Comparison of ENCODE assay signal across 8 cellular contexts in the genomic region with DNA sequence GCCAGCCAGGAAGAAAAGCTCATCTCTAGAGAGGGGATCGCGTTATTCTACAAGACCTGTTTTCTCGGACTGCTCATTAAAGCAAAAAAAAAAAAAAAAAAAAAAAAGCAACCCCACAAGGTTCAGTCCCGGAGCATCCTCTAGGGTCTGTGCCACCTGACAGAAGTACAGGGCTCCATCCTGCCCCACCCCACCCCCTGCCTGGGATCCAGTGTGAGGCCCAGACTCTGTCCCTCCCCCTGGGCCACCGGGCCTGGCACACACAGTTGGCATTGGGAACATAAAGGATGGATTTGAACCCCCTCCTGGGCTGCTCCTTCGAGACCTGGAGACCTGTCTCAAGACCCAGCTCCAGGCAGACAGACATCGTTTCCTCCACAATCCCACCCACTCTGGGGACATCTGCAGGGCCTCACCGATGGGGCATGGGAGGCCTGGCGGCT. TPM values are rescaled to one million over a fixed set of nuclear protein-coding genes. Genes with fewer than 3 reads are reported as not detected.
DNase-seq lines count a peak whose midpoint lies in the region; ATAC-seq, FAIRE-seq and TF ChIP-seq lines count a peak whose summit lies in the region.

No MANE protein-coding gene starts in this region.

- TF ChIP-seq POLR2A in GM12878 (IDR thresholded peaks at IDR 0.05; ENCODE audit: low read depth, low read length) (no peak), right lobe of liver (IDR thresholded peaks at IDR 0.05) (no peak), transverse colon (IDR thresholded peaks at IDR 0.05) (no peak)

- no peaks in the 10 kb centered on the region for H3K27me3 Mint-ChIP-seq in IgD-negative memory B cell

- peak overlapping the region; percentile 74 for H3K4me3 ChIP-seq in GM12878
- peak overlapping the region; percentile 55 to 70 (median 59) for H3K4me3 ChIP-seq in right lobe of liver
- H3K4me3 ChIP-seq in transverse colon, result peak overlapping the region; percentile 66 to 81 (median 80)

- H2AFZ ChIP-seq in GM12878 (ENCODE audit: control insufficient read depth, low read depth, low read length), result no peak overlapping the region; the same call in none of the 2 replicates

- no peak for TF ChIP-seq RAD21 in GM12878 (IDR thresholded peaks at IDR 0.05; ENCODE audit: insufficient read depth, low read depth, low read length)

- SMC1A ChIA-PET in GM12878 (lab: Charles Lee; ENCODE audit: uncharacterized antibody, unreplicated experiment), result interaction anchor here (0.9 to 3.1 kb wide), 8 partner anchors 8 to 37 kb away, joined by 3 to 15 read pairs (median 4); a partner anchor contains a TSS

- H3K36me3 Mint-ChIP-seq in IgD-negative memory B cell, result peaks cover 12% of the 10 kb centered on the region

- H3K79me2 ChIP-seq in GM12878 (ENCODE audit: control insufficient read depth, insufficient read depth, low read length), result peaks cover 40% of the 10 kb centered on the region

- POLR2A ChIA-PET in GM12878 (lab: Charles Lee), result interaction anchor here (0.5 to 13.0 kb wide), 6 partner anchors 7 to 1885 kb away, joined by 3 to 210 read pairs (median 9); no protein-coding TSS in a partner anchor

- ATAC-seq in GM12878, result peak; percentile 33
- ATAC-seq in right lobe of liver, result peak in 2 of 4 donors; percentile 2 to 7
- ATAC-seq in HG03457 (IDR thresholded peaks at IDR 0.05; ENCODE audit: unreplicated experiment), result no peak
- no peak for ATAC-seq in HG03095 (IDR thresholded peaks at IDR 0.05; ENCODE audit: unreplicated experiment)

- RAD21 ChIA-PET in GM12878 (lab: Charles Lee; ENCODE audit: unreplicated experiment), result interaction anchor here (1.3 to 2.9 kb wide), 3 partner anchors 8 to 29 kb away, joined by 3 to 26 read pairs (median 13); no protein-coding TSS in a partner anchor

- H3K27me3 ChIP-seq in GM12878 (replicated peaks in 1 of 2; ENCODE audit: control insufficient read depth in 2 of 2, insufficient read depth in 2 of 2, low read length in 1 of 2) (no peaks in the 10 kb centered on the region), right lobe of liver (no peaks in the 10 kb centered on the region), transverse colon (no peaks in the 10 kb centered on the region)

- in situ Hi-C loops in GM12878 (cut with MboI), result no loop called here
- in situ Hi-C loops in transverse colon (cut with MboI; ENCODE audit: low pct_ligation_motif_present in 1 of 4, low pct_unique_long_range_greater_than_20kb in 1 of 4, low sequenced_read_pairs in 3 of 4), result no loop called here

- peak overlapping the region; percentile 94 to 99 (median 97) for H3K27ac Mint-ChIP-seq in IgD-negative memory B cell

- H3K4me1 Mint-ChIP-seq in IgD-negative memory B cell, result peaks cover 17 to 45% (median 42%) of the 10 kb centered on the region in 3 donors

- CTCF ChIA-PET in GM12878 (lab: Yijun Ruan, JAX), result interaction anchor here (0.6 to 5.0 kb wide), 7 partner anchors 8 to 27 kb away, joined by 3 to 39 read pairs (median 5); no protein-coding TSS in a partner anchor

- H3K27ac ChIP-seq in GM12878 (ENCODE audit: control insufficient read depth, insufficient read depth) (peak overlapping the region; percentile 86), right lobe of liver (peak overlapping the region; percentile 47 to 69 (median 56)), transverse colon (peak overlapping the region; percentile 71 to 80 (median 75))

- H3K4me3 Mint-ChIP-seq in IgD-negative memory B cell, result peak overlapping the region; percentile 85 to 98 (median 95)

- H3K4me2 ChIP-seq in GM12878 (ENCODE audit: control insufficient read depth, insufficient read depth), result peak overlapping the region; percentile 91

- no peak for FAIRE-seq in GM12878 (lab: Jason Lieb, UNC)

- H3K36me3 ChIP-seq in GM12878 (ENCODE audit: control insufficient read depth in 2 of 2, insufficient read depth in 2 of 2, low read length in 1 of 2) (peaks cover 8 to 9% of the 10 kb centered on the region in 2 experiments), right lobe of liver (no peaks in the 10 kb centered on the region), transverse colon (no peaks in the 10 kb centered on the region)

- H4K20me1 ChIP-seq in GM12878 (ENCODE audit: control insufficient read depth, insufficient read depth), result no peaks in the 10 kb centered on the region

- intact Hi-C loops in GM12878 (cut with micrococcal nuclease; ENCODE audit: unreplicated experiment), result no loop called here
- intact Hi-C loops in right lobe of liver (cut with DNase I), result no loop called here
- intact Hi-C loops in transverse colon (cut with DNase I; ENCODE audit: low total_unique reads), result no loop called here

- TF ChIP-seq CTCF in GM12878 (IDR thresholded peaks at IDR 0.05 in 2 of 3, conservative IDR thresholded peaks at IDR 0.05 in 1 of 3; ENCODE audit: control insufficient read depth in 2 of 3, extremely low read depth in 1 of 3, insufficient read depth in 1 of 3, low read depth in 3 of 3, low read length in 3 of 3) (0 out of 6 replicates have a peak, but pooled peaks of 1 of the 3 experiments have one; percentile 0), right lobe of liver (IDR thresholded peaks at IDR 0.05) (no peak), transverse colon (IDR thresholded peaks at IDR 0.05) (no peak)

- peak overlapping the region; percentile 79 for H3K9ac ChIP-seq in GM12878 (ENCODE audit: control insufficient read depth, insufficient read depth, low read length)

- DNase-seq in COR-L47 (lab: John Stamatoyannopoulos, UW) (peak; percentile 12), GM12878 (ENCODE audit: low read depth, low spot score) (no peak), right lobe of liver (no peak), transverse colon (no peak), epidermal melanocyte (ENCODE audit: insufficient read length, low spot score) (no peak)

- WGBS in GM12878 (ENCODE audit: insufficient coverage, insufficient replicate concordance, low lambda C conversion rate, missing lambda C conversion rate), result 6% methylated on average over 8 of the region's 9 CpGs
- 23% methylated on average over 7 of the region's 9 CpGs for WGBS in right lobe of liver (ENCODE audit: insufficient coverage, low coverage, low lambda C conversion rate, missing lambda C conversion rate)
- WGBS in transverse colon (ENCODE audit: low coverage in 1 of 2), 2 donors, result 0 to 31% methylated on average over 2 to 9 of the region's 9 CpGs

- peaks cover 34% of the 10 kb centered on the region for H3K4me1 ChIP-seq in GM12878 (ENCODE audit: control insufficient read depth, insufficient read depth, low read length)
- peaks cover 0 to 24% (median 3%) of the 10 kb centered on the region in 4 donors for H3K4me1 ChIP-seq in right lobe of liver
- H3K4me1 ChIP-seq in transverse colon, result peaks cover 14 to 30% (median 24%) of the 10 kb centered on the region in 4 donors

- no peaks in the 10 kb centered on the region for H3K9me3 Mint-ChIP-seq in IgD-negative memory B cell

- H3K9me3 ChIP-seq in GM12878 (replicated peaks; ENCODE audit: control insufficient read depth, insufficient read depth, low read length), result no peaks in the 10 kb centered on the region
- no peaks in the 10 kb centered on the region for H3K9me3 ChIP-seq in right lobe of liver
- no peaks in the 10 kb centered on the region for H3K9me3 ChIP-seq in transverse colon

- BruUV-seq in GM12878 (replicated peaks; lab: Mats Ljungman, UMichigan), result TSS peak; percentile 65

- TF ChIP-seq EP300 in GM12878 (IDR thresholded peaks at IDR 0.05; ENCODE audit: borderline replicate concordance in 1 of 2, control insufficient read depth in 1 of 2, low read depth in 2 of 2, low read length in 2 of 2) (no peak), transverse colon (IDR thresholded peaks at IDR 0.05; ENCODE audit: low read depth) (no peak)

RNA-seq across cellular contexts. Expression of a gene that starts 0.7 kb away (rescaled TPM):
- polyA plus RNA-seq in IgD-negative memory B cell, result 290 TPM
- 58.5 and 75.7 TPM in 2 replicates for total RNA-seq in GM12878 (2013; cell fraction: nucleolus; rRNA removed)
- total RNA-seq in GM12878 (2014; rRNA removed), result 47.4 and 57.8 TPM in 2 replicates
- total RNA-seq in GM12878 (2014; rRNA removed; fragmentation: Illumina TruSeq; extraction: Trizol), result 18.8 and 19.7 TPM in 2 replicates
- 76.0 and 76.2 TPM in 2 replicates for total RNA-seq in GM12878 (2021)
- polyA plus RNA-seq in GM12878 (2011; ENCODE audit: low read depth), result 13.3 TPM
- polyA plus RNA-seq in GM12878 (2011; rRNA removed), result 19.8 and 35.9 TPM in 2 replicates
- polyA plus RNA-seq in GM12878 (2011; cell fraction: cytosol; rRNA removed), result 93.9 and 138 TPM in 2 replicates
- 24.8 and 48.1 TPM in 2 replicates for polyA plus RNA-seq in GM12878 (2011; cell fraction: nucleus; rRNA removed)
- polyA plus RNA-seq in GM12878 (2012), result 39.8 and 46.0 TPM in 2 replicates
- polyA plus RNA-seq in GM12878 (2014; fragmentation: Illumina TruSeq; extraction: Trizol), result 6.7 and 18.0 TPM in 2 replicates
- 1 to 10 TPM; 5.8 to 8.0 TPM for polyA plus RNA-seq in GM12878 (2014; fragmentation: Nextera tagmentation; extraction: Ambion mirVana)
- polyA plus RNA-seq in GM12878 (2014; rRNA removed), result 72.6 and 75.6 TPM in 2 replicates
- polyA plus RNA-seq in GM12878 (2016; fragmentation: Nextera tagmentation; extraction: Ambion mirVana), result 100 to 1,000 TPM in 1 of 2 experiments, 10 to 100 TPM in 1; 85.0 to 111 TPM
- 68.1 and 120 TPM in 2 replicates for polyA minus RNA-seq in GM12878 (2011; rRNA and poly(A)+ RNA removed)
- polyA minus RNA-seq in GM12878 (2011; cell fraction: cytosol; rRNA and poly(A)+ RNA removed), result 36.6 and 53.6 TPM in 2 replicates
- polyA minus RNA-seq in GM12878 (2011; cell fraction: nucleus; rRNA and poly(A)+ RNA removed), result 9.7 and 27.0 TPM in 2 replicates
- total RNA-seq in right lobe of liver, result 1 to 10 TPM; 1.2 to 4.2 (median 2.6) TPM
- 10 to 100 TPM in 2 of 4 donors, 1 to 10 TPM in 2; 3.1 to 99.9 (median 11.0) TPM for total RNA-seq in transverse colon

RNA-seq across cellular contexts. Expression of a gene that starts 30.6 kb away (rescaled TPM):
- polyA plus RNA-seq in IgD-negative memory B cell, result 18.1 TPM
- 7.4 and 13.0 TPM in 2 replicates for total RNA-seq in GM12878 (2013; cell fraction: nucleolus; rRNA removed)
- total RNA-seq in GM12878 (2014; rRNA removed), result 14.6 and 16.9 TPM in 2 replicates
- 5.6 and 6.1 TPM in 2 replicates for total RNA-seq in GM12878 (2014; rRNA removed; fragmentation: Illumina TruSeq; extraction: Trizol)
- total RNA-seq in GM12878 (2021), result 11.9 and 14.8 TPM in 2 replicates
- 2.5 TPM for polyA plus RNA-seq in GM12878 (2011; ENCODE audit: low read depth)
- polyA plus RNA-seq in GM12878 (2011; rRNA removed), result 2.2 and 4.7 TPM in 2 replicates
- 7.6 and 12.6 TPM in 2 replicates for polyA plus RNA-seq in GM12878 (2011; cell fraction: cytosol; rRNA removed)
- 3.2 and 5.7 TPM in 2 replicates for polyA plus RNA-seq in GM12878 (2011; cell fraction: nucleus; rRNA removed)
- polyA plus RNA-seq in GM12878 (2012), result 7.5 and 7.6 TPM in 2 replicates
- polyA plus RNA-seq in GM12878 (2014; fragmentation: Illumina TruSeq; extraction: Trizol), result 3.1 and 4.4 TPM in 2 replicates
- 1 to 10 TPM; 4.1 to 9.1 TPM for polyA plus RNA-seq in GM12878 (2014; fragmentation: Nextera tagmentation; extraction: Ambion mirVana)
- 14.8 and 16.4 TPM in 2 replicates for polyA plus RNA-seq in GM12878 (2014; rRNA removed)
- 10 to 100 TPM; 13.6 to 15.7 TPM for polyA plus RNA-seq in GM12878 (2016; fragmentation: Nextera tagmentation; extraction: Ambion mirVana)
- 1.8 and 2.9 TPM in 2 replicates for polyA minus RNA-seq in GM12878 (2011; rRNA and poly(A)+ RNA removed)
- 1.2 and 3.3 TPM in 2 replicates for polyA minus RNA-seq in GM12878 (2011; cell fraction: cytosol; rRNA and poly(A)+ RNA removed)
- 2.4 and 4.1 TPM in 2 replicates for polyA minus RNA-seq in GM12878 (2011; cell fraction: nucleus; rRNA and poly(A)+ RNA removed)
- total RNA-seq in right lobe of liver, result 10 to 100 TPM in 1 of 6 experiments, 1 to 10 TPM in 5; 3.7 to 11.7 (median 5.6) TPM
- 10 to 100 TPM in 2 of 4 donors, 1 to 10 TPM in 2; 1.8 to 21.3 (median 14.0) TPM for total RNA-seq in transverse colon

RNA-seq across cellular contexts. Expression of a gene that starts 30.7 kb away (rescaled TPM):
- polyA plus RNA-seq in IgD-negative memory B cell (13.4 TPM), GM12878 (2011; rRNA removed) (10.3 and 22.4 TPM in 2 replicates), GM12878 (2014; fragmentation: Illumina TruSeq; extraction: Trizol) (6.1 and 18.2 TPM in 2 replicates), GM12878 (2014; fragmentation: Nextera tagmentation; extraction: Ambion mirVana) (1 to 10 TPM in 1 of 2 experiments, under 1 TPM in 1; 0.40 to 2.0 TPM), GM12878 (2014; rRNA removed) (64.4 and 72.4 TPM in 2 replicates), GM12878 (2016; fragmentation: Nextera tagmentation; extraction: Ambion mirVana) (10 to 100 TPM; 54.8 to 57.1 TPM)
- total RNA-seq in GM12878 (2013; cell fraction: nucleolus; rRNA removed), result 14.5 and 20.6 TPM in 2 replicates
- total RNA-seq in GM12878 (2014; rRNA removed) (22.1 and 26.3 TPM in 2 replicates), GM12878 (2014; rRNA removed; fragmentation: Illumina TruSeq; extraction: Trizol) (21.5 and 26.0 TPM in 2 replicates), GM12878 (2021) (52.3 and 53.3 TPM in 2 replicates), right lobe of liver (10 to 100 TPM in 4 of 6 experiments, 1 to 10 TPM in 2; 8.3 to 15.5 (median 12.9) TPM), transverse colon (10 to 100 TPM; 15.7 to 45.6 (median 18.4) TPM)
- polyA plus RNA-seq in GM12878 (2011; ENCODE audit: low read depth), result 7.6 TPM
- polyA plus RNA-seq in GM12878 (2011; cell fraction: cytosol; rRNA removed), result 31.1 and 46.1 TPM in 2 replicates
- 48.4 and 79.5 TPM in 2 replicates for polyA plus RNA-seq in GM12878 (2011; cell fraction: nucleus; rRNA removed)
- 14.6 and 16.7 TPM in 2 replicates for polyA plus RNA-seq in GM12878 (2012)
- 18.4 and 27.2 TPM in 2 replicates for polyA minus RNA-seq in GM12878 (2011; rRNA and poly(A)+ RNA removed)
- 13.2 and 19.0 TPM in 2 replicates for polyA minus RNA-seq in GM12878 (2011; cell fraction: cytosol; rRNA and poly(A)+ RNA removed)
- polyA minus RNA-seq in GM12878 (2011; cell fraction: nucleus; rRNA and poly(A)+ RNA removed), result 14.1 and 29.3 TPM in 2 replicates

RNA-seq across cellular contexts. Expression of a gene that starts 37.9 kb away (rescaled TPM):
- polyA plus RNA-seq in IgD-negative memory B cell (35.1 TPM), GM12878 (2011; rRNA removed) (21.3 and 23.3 TPM in 2 replicates), GM12878 (2014; fragmentation: Illumina TruSeq; extraction: Trizol) (12.7 and 17.7 TPM in 2 replicates), GM12878 (2014; fragmentation: Nextera tagmentation; extraction: Ambion mirVana) (10 to 100 TPM; 17.0 to 18.3 TPM), GM12878 (2014; rRNA removed) (38.3 and 43.9 TPM in 2 replicates), GM12878 (2016; fragmentation: Nextera tagmentation; extraction: Ambion mirVana) (10 to 100 TPM; 31.6 to 38.4 TPM)
- total RNA-seq in GM12878 (2013; cell fraction: nucleolus; rRNA removed), result 90.6 and 113 TPM in 2 replicates
- total RNA-seq in GM12878 (2014; rRNA removed) (26.4 and 27.8 TPM in 2 replicates), GM12878 (2014; rRNA removed; fragmentation: Illumina TruSeq; extraction: Trizol) (21.0 and 21.2 TPM in 2 replicates), GM12878 (2021) (25.1 and 32.4 TPM in 2 replicates), right lobe of liver (1 to 10 TPM; 6.1 to 9.8 (median 8.9) TPM), transverse colon (10 to 100 TPM; 24.8 to 97.3 (median 33.6) TPM)
- 31.0 TPM for polyA plus RNA-seq in GM12878 (2011; ENCODE audit: low read depth)
- polyA plus RNA-seq in GM12878 (2011; cell fraction: cytosol; rRNA removed), result 24.1 and 34.0 TPM in 2 replicates
- polyA plus RNA-seq in GM12878 (2011; cell fraction: nucleus; rRNA removed), result 80.6 and 93.3 TPM in 2 replicates
- polyA plus RNA-seq in GM12878 (2012), result 30.8 and 40.1 TPM in 2 replicates
- polyA minus RNA-seq in GM12878 (2011; rRNA and poly(A)+ RNA removed), result 6.1 and 11.8 TPM in 2 replicates
- polyA minus RNA-seq in GM12878 (2011; cell fraction: cytosol; rRNA and poly(A)+ RNA removed), result 5.9 and 7.0 TPM in 2 replicates
- 16.8 and 30.2 TPM in 2 replicates for polyA minus RNA-seq in GM12878 (2011; cell fraction: nucleus; rRNA and poly(A)+ RNA removed)

RNA-seq across cellular contexts. Expression of a gene that starts 44.7 kb away (rescaled TPM):
- 111 TPM for polyA plus RNA-seq in IgD-negative memory B cell
- 18.6 and 25.8 TPM in 2 replicates for total RNA-seq in GM12878 (2013; cell fraction: nucleolus; rRNA removed)
- 66.3 and 73.5 TPM in 2 replicates for total RNA-seq in GM12878 (2014; rRNA removed)
- 73.8 and 78.0 TPM in 2 replicates for total RNA-seq in GM12878 (2014; rRNA removed; fragmentation: Illumina TruSeq; extraction: Trizol)
- total RNA-seq in GM12878 (2021), result 47.8 and 49.2 TPM in 2 replicates
- 14.7 TPM for polyA plus RNA-seq in GM12878 (2011; ENCODE audit: low read depth)
- polyA plus RNA-seq in GM12878 (2011; rRNA removed), result 39.8 and 76.8 TPM in 2 replicates
- 90.1 and 134 TPM in 2 replicates for polyA plus RNA-seq in GM12878 (2011; cell fraction: cytosol; rRNA removed)
- 55.3 and 57.1 TPM in 2 replicates for polyA plus RNA-seq in GM12878 (2011; cell fraction: nucleus; rRNA removed)
- polyA plus RNA-seq in GM12878 (2012), result 68.0 and 85.8 TPM in 2 replicates
- 83.8 and 119 TPM in 2 replicates for polyA plus RNA-seq in GM12878 (2014; fragmentation: Illumina TruSeq; extraction: Trizol)
- 10 to 100 TPM; 16.4 to 43.4 TPM for polyA plus RNA-seq in GM12878 (2014; fragmentation: Nextera tagmentation; extraction: Ambion mirVana)
- polyA plus RNA-seq in GM12878 (2014; rRNA removed), result 99.6 and 105 TPM in 2 replicates
- polyA plus RNA-seq in GM12878 (2016; fragmentation: Nextera tagmentation; extraction: Ambion mirVana), result 100 to 1,000 TPM; 110 to 116 TPM
- 16.8 and 42.1 TPM in 2 replicates for polyA minus RNA-seq in GM12878 (2011; rRNA and poly(A)+ RNA removed)
- 11.5 and 15.6 TPM in 2 replicates for polyA minus RNA-seq in GM12878 (2011; cell fraction: cytosol; rRNA and poly(A)+ RNA removed)
- 67.7 and 94.0 TPM in 2 replicates for polyA minus RNA-seq in GM12878 (2011; cell fraction: nucleus; rRNA and poly(A)+ RNA removed)
- 10 to 100 TPM; 18.8 to 27.1 (median 20.3) TPM for total RNA-seq in right lobe of liver
- total RNA-seq in transverse colon, result 10 to 100 TPM in 2 of 4 donors, 1 to 10 TPM in 2; 5.4 to 30.3 (median 15.0) TPM
